8 cellular contexts compared by ENCODE assay signal in the genomic region with DNA sequence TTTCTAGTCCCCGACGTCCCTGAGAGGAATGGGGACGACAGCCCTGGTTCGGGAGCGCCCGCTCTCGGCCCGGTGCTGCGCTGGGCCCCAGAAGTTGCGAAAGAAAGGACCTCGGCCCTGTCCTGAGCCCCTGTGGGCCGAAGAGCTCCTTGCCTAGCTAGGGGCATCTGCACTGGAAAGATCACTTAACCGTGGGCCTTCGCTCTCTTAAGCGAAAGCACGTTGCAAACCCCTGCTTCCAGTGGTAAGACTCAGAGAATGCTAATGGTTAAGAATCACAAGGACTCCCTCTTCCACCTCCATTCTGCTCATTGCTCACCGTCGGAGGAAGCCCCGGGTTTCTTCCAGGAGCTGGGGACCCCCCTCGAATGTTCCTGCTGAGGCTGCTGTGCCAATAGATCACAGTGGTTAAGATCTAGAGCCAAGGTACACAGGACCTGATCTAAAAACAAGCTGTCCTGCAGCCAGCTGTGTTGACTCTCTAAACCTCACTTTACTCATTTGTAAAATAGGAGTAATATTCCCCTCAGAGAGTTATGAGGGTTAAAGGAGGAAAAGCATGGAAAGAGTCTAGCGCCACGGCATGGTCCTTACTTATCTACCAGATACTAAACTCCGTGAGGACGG. TPM values are rescaled to one million over a fixed set of nuclear protein-coding genes. Genes with fewer than 3 reads are reported as not detected.
DNase-seq lines count a peak whose midpoint lies in the region; ATAC-seq and TF ChIP-seq lines count a peak whose summit lies in the region.

No MANE protein-coding gene starts in this region.

- peaks cover 23% of the 10 kb centered on the region for H3K27me3 Mint-ChIP-seq in T-helper 1 cell treated with Interleukin-12 subunit alpha and Interleukin-12 subunit beta and Interleukin-4 antibody, amounts not matched to agents 30 μg/mL and 1 μg/mL, for 36 hours (ENCODE audit: low read depth)
- H3K27me3 Mint-ChIP-seq in neural crest cell (ENCODE audit: low read depth), result no peaks in the 10 kb centered on the region

- peaks cover 26% of the 10 kb centered on the region for H3K4me1 Mint-ChIP-seq in T-helper 1 cell treated with Interleukin-12 subunit alpha and Interleukin-12 subunit beta and Interleukin-4 antibody, amounts not matched to agents 30 μg/mL and 1 μg/mL, for 36 hours (ENCODE audit: low read depth)
- H3K4me1 Mint-ChIP-seq in neural crest cell, result peaks cover 27% of the 10 kb centered on the region

- no peak for ATAC-seq in GM19023 (IDR thresholded peaks at IDR 0.05; ENCODE audit: unreplicated experiment)

- H3K9me3 ChIP-seq in effector memory CD4-positive, alpha-beta T cell (ENCODE audit: control insufficient read depth, low read length), result no peaks in the 10 kb centered on the region

- H3K9me3 Mint-ChIP-seq in T-helper 1 cell treated with Interleukin-12 subunit alpha and Interleukin-12 subunit beta and Interleukin-4 antibody, amounts not matched to agents 30 μg/mL and 1 μg/mL, for 36 hours, result no peaks in the 10 kb centered on the region
- H3K9me3 Mint-ChIP-seq in neural crest cell, result no peaks in the 10 kb centered on the region

- TF ChIP-seq POLR2A in NB4 (IDR thresholded peaks at IDR 0.05; ENCODE audit: extremely low read depth, insufficient read length), result no peak

- peak overlapping the region; percentile 97 for H3K4me3 ChIP-seq in NB4 (ENCODE audit: low read depth, low read length)
- H3K4me3 ChIP-seq in effector memory CD4-positive, alpha-beta T cell (ENCODE audit: insufficient read depth, low read depth, low read length, poor library complexity, severe bottlenecking), result peak overlapping the region; percentile 85

- H3K4me1 ChIP-seq in effector memory CD4-positive, alpha-beta T cell (ENCODE audit: control insufficient read depth, insufficient read depth, low read length, poor library complexity, severe bottlenecking), result peaks cover 14% of the 10 kb centered on the region

- no peak for DNase-seq in T-helper 1 cell
- no peak for DNase-seq in NB4 (ENCODE audit: low read depth)
- no peak for DNase-seq in effector memory CD4-positive, alpha-beta T cell
- no peak for DNase-seq in neural crest cell (ENCODE audit: low read depth, low spot score)
- no peak for DNase-seq in GM10266 (ENCODE audit: extremely low spot score)
- DNase-seq in NOMO-1 treated with dmso at 0.1 percent for 144 hours (lab: John Stamatoyannopoulos, UW; ENCODE audit: unreplicated experiment), result no peak

- H3K4me3 Mint-ChIP-seq in T-helper 1 cell treated with Interleukin-12 subunit alpha and Interleukin-12 subunit beta and Interleukin-4 antibody, amounts not matched to agents 30 μg/mL and 1 μg/mL, for 36 hours, result peak overlapping the region; percentile 88
- H3K4me3 Mint-ChIP-seq in neural crest cell, result peak overlapping the region; percentile 88

- TF ChIP-seq CTCF in NB4 (IDR thresholded peaks at IDR 0.05; ENCODE audit: low read depth, low read length) (no peak), neural crest cell (conservative IDR thresholded peaks at IDR 0.05) (no peak), GM10266 (IDR thresholded peaks at IDR 0.05; ENCODE audit: control insufficient read depth, insufficient read depth, low read depth, missing control alignments) (no peak)

- peak overlapping the region; percentile 80 for H3K27ac Mint-ChIP-seq in T-helper 1 cell treated with Interleukin-12 subunit alpha and Interleukin-12 subunit beta and Interleukin-4 antibody, amounts not matched to agents 30 μg/mL and 1 μg/mL, for 36 hours
- H3K27ac Mint-ChIP-seq in neural crest cell (ENCODE audit: unreplicated experiment), result peak overlapping the region; percentile 81

- H3K36me3 Mint-ChIP-seq in T-helper 1 cell treated with Interleukin-12 subunit alpha and Interleukin-12 subunit beta and Interleukin-4 antibody, amounts not matched to agents 30 μg/mL and 1 μg/mL, for 36 hours (ENCODE audit: low read depth), result peaks cover 28% of the 10 kb centered on the region
- peaks cover 8% of the 10 kb centered on the region for H3K36me3 Mint-ChIP-seq in neural crest cell (ENCODE audit: low read depth)

- no peaks in the 10 kb centered on the region for H3K27me3 ChIP-seq in effector memory CD4-positive, alpha-beta T cell (replicated peaks; ENCODE audit: control insufficient read depth, insufficient read depth, low read length, poor library complexity, severe bottlenecking)

- H3K36me3 ChIP-seq in effector memory CD4-positive, alpha-beta T cell (ENCODE audit: control insufficient read depth, insufficient read depth, low read length), result peaks cover 4% of the 10 kb centered on the region

- H3K27ac ChIP-seq in effector memory CD4-positive, alpha-beta T cell (ENCODE audit: insufficient read depth, low read length, poor library complexity, severe bottlenecking), result peak overlapping the region; percentile 72

RNA-seq across cellular contexts. Expression of gene VAMP3, which starts 0.7 kb away (rescaled TPM):
- 63.9 and 64.4 TPM in 2 replicates for total RNA-seq in neural crest cell

RNA-seq across cellular contexts. Expression of gene PER3, which starts 12.3 kb away (rescaled TPM):
- 5.3 and 5.6 TPM in 2 replicates for total RNA-seq in neural crest cell
